Comparison of ENCODE assay signal across 14 cellular contexts in genomic region chr14:91283666-91284065, GRCh38. TPM values are rescaled to one million over a fixed set of nuclear protein-coding genes. Genes with fewer than 3 reads are reported as not detected.
DNase-seq lines count a peak whose midpoint lies in the region; TF ChIP-seq lines count a peak whose summit lies in the region.
"Had no signal": no experiment of that assay in that cellular context is flagged by ENCODE, and none has a peak within 500 bp of the region (broad histone marks: within the 10 kb centered on the region; RNA-seq: fewer than 3 reads in every experiment).

No MANE protein-coding gene starts in this region.

- H3K9ac ChIP-seq in endodermal cell (ENCODE audit: extremely low read depth, low read length, poor library complexity, severe bottlenecking), result no peak overlapping the region

- no peaks in the 10 kb centered on the region for H3K4me1 ChIP-seq in endodermal cell (ENCODE audit: control insufficient read depth, insufficient read depth, low read length)
- H3K4me1 ChIP-seq in sigmoid colon, result peaks cover 0 to 31% (median 26%) of the 10 kb centered on the region in 4 donors
- H3K4me1 ChIP-seq: adrenal gland had no signal

- H3K4me3 Mint-ChIP-seq in activated CD4-positive, alpha-beta T cell treated with anti-CD3 and anti-CD28 coated beads, Interleukin-2, amount 10 ng/mL, durations not matched to agents 7 days and 5 days, result no peak overlapping the region
- no peak overlapping the region for H3K4me3 Mint-ChIP-seq in endodermal cell

- no peak for TF ChIP-seq POLR2A in sigmoid colon (IDR thresholded peaks at IDR 0.05)

- WGBS in endodermal cell (ENCODE audit: insufficient coverage in 1 of 2, insufficient read length in 1 of 2), 2 experiments, result 86 to 96% methylated on average over 2 to 4 of the region's 4 CpGs
- WGBS in sigmoid colon, 2 donors, result 94 to 97% methylated on average over 4 of the region's 4 CpGs

- H3K9me3 ChIP-seq in endodermal cell (ENCODE audit: control insufficient read depth, low read length) (no peaks in the 10 kb centered on the region), sigmoid colon (no peaks in the 10 kb centered on the region)
- H3K9me3 ChIP-seq: adrenal gland, thoracic aorta had no signal

- peak overlapping the region; percentile 64 for H3K27ac Mint-ChIP-seq in activated CD4-positive, alpha-beta T cell treated with anti-CD3 and anti-CD28 coated beads, Interleukin-2, amount 10 ng/mL, durations not matched to agents 7 days and 5 days
- peak overlapping the region; percentile 35 for H3K27ac Mint-ChIP-seq in endodermal cell

- POLR2A ChIA-PET in activated CD4-positive, alpha-beta T cell treated with anti-CD3 and anti-CD28 coated beads, Interleukin-2, amount 10 ng/mL, durations not matched to agents 7 days and 5 days (lab: Charles Lee), result no interaction called here

- H3K4me1 Mint-ChIP-seq in activated CD4-positive, alpha-beta T cell treated with anti-CD3 and anti-CD28 coated beads, Interleukin-2, amount 10 ng/mL, durations not matched to agents 7 days and 5 days, result peaks cover 34% of the 10 kb centered on the region
- peaks cover 5% of the 10 kb centered on the region for H3K4me1 Mint-ChIP-seq in endodermal cell

- H3K36me3 ChIP-seq in endodermal cell (ENCODE audit: control insufficient read depth, insufficient read depth, low read length) (peaks cover 54% of the 10 kb centered on the region), sigmoid colon (no peaks in the 10 kb centered on the region)
- H3K36me3 ChIP-seq: adrenal gland, thoracic aorta had no signal

- TF ChIP-seq CTCF in endodermal cell (conservative IDR thresholded peaks at IDR 0.05) (no peak), sigmoid colon (IDR thresholded peaks at IDR 0.05) (no peak)

- CTCF ChIA-PET in activated CD4-positive, alpha-beta T cell treated with anti-CD3 and anti-CD28 coated beads, Interleukin-2, amount 10 ng/mL, durations not matched to agents 7 days and 5 days (lab: Charles Lee), result interaction anchor here (14.7 kb wide), 1 partner anchor 108 kb away, joined by 101 read pairs; no protein-coding TSS in a partner anchor

- H3K36me3 Mint-ChIP-seq in activated CD4-positive, alpha-beta T cell treated with anti-CD3 and anti-CD28 coated beads, Interleukin-2, amount 10 ng/mL, durations not matched to agents 7 days and 5 days (ENCODE audit: low read depth), result peaks cover 78% of the 10 kb centered on the region
- H3K36me3 Mint-ChIP-seq in endodermal cell (ENCODE audit: low read depth), result peaks cover 49% of the 10 kb centered on the region

- intact Hi-C loops in sigmoid colon (cut with DNase I), result loop anchor here (10.0 kb wide), 1 partner anchor 219 kb away; the partner anchor contains the start of gene RPS6KA5

- no peaks in the 10 kb centered on the region for H3K27me3 ChIP-seq in endodermal cell (ENCODE audit: control insufficient read depth, insufficient read depth, low read length, poor library complexity, severe bottlenecking)
- H3K27me3 ChIP-seq in sigmoid colon, result no peaks in the 10 kb centered on the region
- H3K27me3 ChIP-seq: adrenal gland had no signal

- TF ChIP-seq EP300 in sigmoid colon (IDR thresholded peaks at IDR 0.05), result no peak

- H3K27ac ChIP-seq in endodermal cell (ENCODE audit: low read depth, low read length) (no peak overlapping the region), sigmoid colon (peak overlapping the region in 3 of 4 donors; percentile 55 to 73 (median 56))
- H3K27ac ChIP-seq: thoracic aorta had no signal

- DNase-seq in activated CD4-positive, alpha-beta T cell treated with anti-CD3 and anti-CD28 coated beads, Interleukin-2, amount 10 ng/mL, durations not matched to agents 7 days and 5 days, result no peak
- DNase-seq in activated CD4-positive, alpha-beta T cell treated with anti-CD3 and anti-CD28 coated beads for 1 hour, result no peak
- DNase-seq in NAMALWA (ENCODE audit: low spot score) (peak; percentile 33), endodermal cell (no peak), sigmoid colon (no peak), NCI-H1092 treated with DMSO at 0.1 percent for 48 hours (lab: John Stamatoyannopoulos, UW) (no peak), NCI-H345 treated with DMSO at 0.1 percent for 48 hours (lab: John Stamatoyannopoulos, UW; ENCODE audit: unreplicated experiment) (no peak), hippocampal formation (lab: John Stamatoyannopoulos, UW) (no peak)
- DNase-seq: adrenal gland, NCI-H1417, NCI-H510A treated with DMSO at 0.1 percent for 48 hours, T-helper 9 cell had no signal

- no peaks in the 10 kb centered on the region for H3K9me3 Mint-ChIP-seq in activated CD4-positive, alpha-beta T cell treated with anti-CD3 and anti-CD28 coated beads, Interleukin-2, amount 10 ng/mL, durations not matched to agents 7 days and 5 days
- no peaks in the 10 kb centered on the region for H3K9me3 Mint-ChIP-seq in endodermal cell

- no peaks in the 10 kb centered on the region for H3K27me3 Mint-ChIP-seq in activated CD4-positive, alpha-beta T cell treated with anti-CD3 and anti-CD28 coated beads, Interleukin-2, amount 10 ng/mL, durations not matched to agents 7 days and 5 days
- H3K27me3 Mint-ChIP-seq in endodermal cell (ENCODE audit: insufficient read depth), result no peaks in the 10 kb centered on the region

- H3K4me3 ChIP-seq in endodermal cell (ENCODE audit: low read length) (no peak overlapping the region), sigmoid colon (no peak overlapping the region)
- H3K4me3 ChIP-seq: adrenal gland, lung, thoracic aorta had no signal

RNA-seq across cellular contexts. Expression of gene GPR68, which starts 39.2 kb away (rescaled TPM):
- 10 to 100 TPM; 32.7 to 33.0 TPM for total RNA-seq in activated CD4-positive, alpha-beta T cell treated with anti-CD3 and anti-CD28 coated beads, Interleukin-2, amount 10 ng/mL, durations not matched to agents 7 days and 5 days
- total RNA-seq in endodermal cell (under 1 TPM; 0.38 to 0.44 TPM), sigmoid colon (1 to 10 TPM in 2 of 4 donors, under 1 TPM in 2; 0.66 to 1.7 (median 1.2) TPM)
- polyA plus RNA-seq in endodermal cell (2013, experiment 1 of 2), result 0.57 TPM
- 0.58 TPM for polyA plus RNA-seq in endodermal cell (2013, experiment 2 of 2)
- 1 to 10 TPM in 1 of 3 donors, under 1 TPM in 1, not detected in 1; 0.46 to 1.4 TPM for polyA plus RNA-seq in sigmoid colon

Comparison
In these comparisons a context has a peak if more than half of its experiments do, and no peak if none do; other contexts are left out.
1. RNA of gene GPR68, which starts 39.2 kb away (total RNA-seq): 32.7 to 33.0 TPM in activated CD4-positive, alpha-beta T cell treated with anti-CD3 and anti-CD28 coated beads, Interleukin-2, amount 10 ng/mL, durations not matched to agents 7 days and 5 days; 0.66 to 1.7 TPM in sigmoid colon and 0.38 to 0.44 TPM in endodermal cell; every median in the first group is over 10 times any median in the second.